In the genomic region with DNA sequence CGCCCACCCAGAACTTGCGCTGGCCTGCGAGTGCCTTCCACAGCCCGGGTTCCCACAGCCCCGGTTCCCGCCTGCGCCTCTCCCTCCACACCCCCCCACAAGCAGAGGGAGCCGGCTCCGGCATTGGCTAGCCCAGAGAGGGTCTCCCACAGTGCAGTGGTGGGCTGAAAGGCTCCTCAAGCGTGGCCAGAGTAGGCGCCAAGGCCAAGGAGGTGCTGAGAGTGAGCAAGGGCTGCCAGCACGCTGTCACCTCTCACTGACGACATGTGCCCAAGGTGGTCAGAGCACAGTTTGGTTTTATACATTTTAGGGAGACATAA, we compare ENCODE assay signal across 27 cellular contexts. TPM values are rescaled to one million over a fixed set of nuclear protein-coding genes. Genes with fewer than 3 reads are reported as not detected.
"Had no signal": no experiment of that assay in that cellular context is flagged by ENCODE, and none has a peak within 500 bp of the region (broad histone marks: within the 10 kb centered on the region; RNA-seq: fewer than 3 reads in every experiment).

No MANE protein-coding gene starts in this region.

- H3K36me3 ChIP-seq: ascending aorta, breast epithelium, cardiac muscle cell, colonic mucosa had no signal

- H3K27ac Mint-ChIP-seq: activated CD4-positive, alpha-beta memory T cell treated with anti-CD3 and anti-CD28 coated beads for 36 hours; activated CD4-positive, alpha-beta T cell treated with anti-CD3 and anti-CD28 coated beads for 36 hours; activated CD4-positive, alpha-beta T cell treated with anti-CD3 and anti-CD28 coated beads, Interleukin-2, amount 10 ng/mL, durations not matched to agents 24 days and 14 days; activated CD8-positive, alpha-beta memory T cell treated with anti-CD3 and anti-CD28 coated beads, Interleukin-2, amount 10 ng/mL, durations not matched to agents 7 days and 5 days; activated CD8-positive, alpha-beta T cell treated with anti-CD3 and anti-CD28 coated beads, Interleukin-2, amount 10 ng/mL, durations not matched to agents 7 days and 5 days; activated naive CD4-positive, alpha-beta T cell treated with anti-CD3 and anti-CD28 coated beads, Interleukin-2, amount 10 ng/mL, durations not matched to agents 7 days and 5 days; activated naive CD4-positive, alpha-beta T cell treated with anti-CD3 and anti-CD28 coated beads, Interleukin-2, amount 50 U/mL, for 72 hours; activated naive CD8-positive, alpha-beta T cell treated with anti-CD3 and anti-CD28 coated beads, Interleukin-2, amount 10 ng/mL, durations not matched to agents 7 days and 5 days; activated T-cell treated with anti-CD3 and anti-CD28 coated beads, Interleukin-2, amount 50 U/mL, for 72 hours; endodermal cell had no signal

- H3K9me3 ChIP-seq: ascending aorta, colonic mucosa had no signal

- H3K4me1 ChIP-seq: ascending aorta, breast epithelium, colonic mucosa had no signal

- DNase-seq: activated CD4-positive, alpha-beta memory T cell treated with anti-CD3 and anti-CD28 coated beads for 36 hours; activated CD4-positive, alpha-beta T cell treated with anti-CD3 and anti-CD28 coated beads for 36 hours; activated CD4-positive, alpha-beta T cell treated with anti-CD3 and anti-CD28 coated beads, Interleukin-2, amount 10 ng/mL, durations not matched to agents 24 days and 14 days; activated CD4-positive, CD25-positive, alpha-beta regulatory T cell; activated CD4-positive, CD25-positive, alpha-beta regulatory T cell treated with anti-CD3 and anti-CD28 coated beads, Interleukin-2, amount 50 U/mL, for 72 hours; activated CD8-positive, alpha-beta memory T cell treated with anti-CD3 and anti-CD28 coated beads, Interleukin-2, amount 10 ng/mL, durations not matched to agents 7 days and 5 days; activated CD8-positive, alpha-beta memory T cell treated with anti-CD3 and anti-CD28 coated beads, Interleukin-2, amount 50 U/mL, for 4 hours; activated CD8-positive, alpha-beta T cell treated with anti-CD3 and anti-CD28 coated beads, Interleukin-2, amount 10 ng/mL, durations not matched to agents 7 days and 5 days; activated gamma-delta T cell; activated naive CD4-positive, alpha-beta T cell; activated naive CD4-positive, alpha-beta T cell treated with anti-CD3 and anti-CD28 coated beads, Interleukin-2, amount 10 ng/mL, durations not matched to agents 7 days and 5 days; activated naive CD8-positive, alpha-beta T cell treated with anti-CD3 and anti-CD28 coated beads, Interleukin-2, amount 10 ng/mL, durations not matched to agents 7 days and 5 days; activated T-cell treated with anti-CD3 and anti-CD28 coated beads, Interleukin-2, amount 50 U/mL, for 1 hour; activated T-cell treated with anti-CD3 and anti-CD28 coated beads, Interleukin-2, amount 50 U/mL, for 72 hours; central memory CD4-positive, alpha-beta T cell; cerebellar nuclear complex; colonic mucosa; effector CD8-positive, alpha-beta T cell; endodermal cell; foreskin fibroblast; T-helper 2 cell had no signal

- H3K27me3 Mint-ChIP-seq: activated CD8-positive, alpha-beta memory T cell treated with anti-CD3 and anti-CD28 coated beads, Interleukin-2, amount 10 ng/mL, durations not matched to agents 7 days and 5 days; activated naive CD4-positive, alpha-beta T cell treated with anti-CD3 and anti-CD28 coated beads, Interleukin-2, amount 10 ng/mL, durations not matched to agents 7 days and 5 days had no signal

- H3K4me1 Mint-ChIP-seq: activated CD4-positive, alpha-beta T cell treated with anti-CD3 and anti-CD28 coated beads for 36 hours; activated CD4-positive, alpha-beta T cell treated with anti-CD3 and anti-CD28 coated beads, Interleukin-2, amount 10 ng/mL, durations not matched to agents 24 days and 14 days; activated CD8-positive, alpha-beta memory T cell treated with anti-CD3 and anti-CD28 coated beads, Interleukin-2, amount 10 ng/mL, durations not matched to agents 7 days and 5 days; activated naive CD4-positive, alpha-beta T cell treated with anti-CD3 and anti-CD28 coated beads, Interleukin-2, amount 10 ng/mL, durations not matched to agents 7 days and 5 days; activated naive CD8-positive, alpha-beta T cell treated with anti-CD3 and anti-CD28 coated beads, Interleukin-2, amount 10 ng/mL, durations not matched to agents 7 days and 5 days; endodermal cell had no signal

- ATAC-seq: activated CD4-positive, alpha-beta T cell treated with anti-CD3 and anti-CD28 coated beads for 36 hours; activated CD8-positive, alpha-beta memory T cell treated with anti-CD3 and anti-CD28 coated beads, Interleukin-2, amount 10 ng/mL, durations not matched to agents 7 days and 5 days; activated CD8-positive, alpha-beta T cell treated with anti-CD3 and anti-CD28 coated beads, Interleukin-2, amount 10 ng/mL, durations not matched to agents 7 days and 5 days; activated naive CD4-positive, alpha-beta T cell treated with anti-CD3 and anti-CD28 coated beads, Interleukin-2, amount 50 U/mL, for 72 hours; activated T-cell treated with anti-CD3 and anti-CD28 coated beads, Interleukin-2, amount 50 U/mL, for 72 hours; esophagus mucosa had no signal

- H3K36me3 Mint-ChIP-seq: activated CD4-positive, alpha-beta memory T cell treated with anti-CD3 and anti-CD28 coated beads for 36 hours; activated CD8-positive, alpha-beta memory T cell treated with anti-CD3 and anti-CD28 coated beads, Interleukin-2, amount 10 ng/mL, durations not matched to agents 7 days and 5 days; activated naive CD4-positive, alpha-beta T cell treated with anti-CD3 and anti-CD28 coated beads, Interleukin-2, amount 10 ng/mL, durations not matched to agents 7 days and 5 days had no signal

- H3K4me3 ChIP-seq: ascending aorta, breast epithelium, cardiac muscle cell, colonic mucosa had no signal

- H3K4me3 Mint-ChIP-seq: activated CD4-positive, alpha-beta memory T cell treated with anti-CD3 and anti-CD28 coated beads for 36 hours; activated CD4-positive, alpha-beta T cell treated with anti-CD3 and anti-CD28 coated beads for 36 hours; activated CD4-positive, alpha-beta T cell treated with anti-CD3 and anti-CD28 coated beads, Interleukin-2, amount 10 ng/mL, durations not matched to agents 24 days and 14 days; activated CD8-positive, alpha-beta memory T cell treated with anti-CD3 and anti-CD28 coated beads, Interleukin-2, amount 10 ng/mL, durations not matched to agents 7 days and 5 days; activated CD8-positive, alpha-beta T cell treated with anti-CD3 and anti-CD28 coated beads, Interleukin-2, amount 10 ng/mL, durations not matched to agents 7 days and 5 days; activated naive CD4-positive, alpha-beta T cell treated with anti-CD3 and anti-CD28 coated beads, Interleukin-2, amount 10 ng/mL, durations not matched to agents 7 days and 5 days; activated naive CD8-positive, alpha-beta T cell treated with anti-CD3 and anti-CD28 coated beads, Interleukin-2, amount 10 ng/mL, durations not matched to agents 7 days and 5 days; activated T-cell treated with anti-CD3 and anti-CD28 coated beads, Interleukin-2, amount 50 U/mL, for 72 hours; brain; endodermal cell had no signal

- H3K27ac ChIP-seq: ascending aorta, breast epithelium, cardiac muscle cell, colonic mucosa had no signal

- H3K27me3 ChIP-seq: ascending aorta, breast epithelium, cardiac muscle cell, colonic mucosa had no signal

RNA-seq across cellular contexts. Expression of a gene that starts 15.3 kb away (rescaled TPM):
- total RNA-seq: activated CD4-positive, alpha-beta memory T cell treated with anti-CD3 and anti-CD28 coated beads for 36 hours had no signal
